ENCODE assay signal across 8 cellular contexts in genomic region chr15:80567721-80568157, GRCh38.
DNase-seq lines count a peak whose midpoint lies in the region; ATAC-seq and TF ChIP-seq lines count a peak whose summit lies in the region.

No MANE protein-coding gene starts in this region.

- H3K4me1 ChIP-seq in stomach: peaks cover 0 to 8% (median 0%) of the 10 kb centered on the region in 4 donors

- TF ChIP-seq POLR2A in stomach (IDR thresholded peaks at IDR 0.05): no peak

- no peaks in the 10 kb centered on the region for H3K9me3 Mint-ChIP-seq in HFFc6

- H3K9me3 ChIP-seq in stomach: no peaks in the 10 kb centered on the region

- H3K4me1 Mint-ChIP-seq in HFFc6 (ENCODE audit: low read depth): peaks cover 33% of the 10 kb centered on the region

- no peaks in the 10 kb centered on the region for H3K27me3 Mint-ChIP-seq in HFFc6 (ENCODE audit: insufficient read depth)

- H3K4me3 Mint-ChIP-seq in HFFc6: peak overlapping the region; percentile 14; the same call in 1 of the 2 replicates

- peaks cover 0 to 24% (median 11%) of the 10 kb centered on the region in 4 donors for H3K36me3 ChIP-seq in stomach

- H3K27me3 ChIP-seq in stomach: no peaks in the 10 kb centered on the region

- H3K27ac ChIP-seq in caudate nucleus (ENCODE audit: low read depth, low read length) (peak overlapping the region; percentile 49), stomach (no peak overlapping the region)

- TF ChIP-seq EP300 in stomach (IDR thresholded peaks at IDR 0.05): no peak

- peak; percentile 79 for DNase-seq in DMS114 treated with DMSO at 0.1 percent for 48 hours (lab: John Stamatoyannopoulos, UW; ENCODE audit: unreplicated experiment)
- DNase-seq in HFFc6: peak; percentile 83
- peak; percentile 71 for DNase-seq in OCI-M1 (lab: John Stamatoyannopoulos, UW)
- DNase-seq in caudate nucleus (lab: John Stamatoyannopoulos, UW): peak in 45 of 61 donors; percentile 8 to 89 (median 47)
- DNase-seq in islet precursor cell: peak; percentile 92
- DNase-seq in stomach: peak; percentile 49

- TF ChIP-seq CTCF in HFFc6 (IDR thresholded peaks at IDR 0.05) (peak; percentile 92), stomach (IDR thresholded peaks at IDR 0.05) (peak in 5 of 7 experiments; percentile 20 to 73 (median 57))

- WGBS in stomach, 5 donors: 4 to 8% (median 5%) methylated on average over 5 of the region's 5 CpGs

- ATAC-seq in HG03342 (IDR thresholded peaks at IDR 0.05; ENCODE audit: unreplicated experiment): no peak
- no peak for ATAC-seq in HG02884 (IDR thresholded peaks at IDR 0.05; ENCODE audit: unreplicated experiment)

- peak overlapping the region; percentile 55 for H3K27ac Mint-ChIP-seq in HFFc6

- intact Hi-C loops in stomach (cut with DNase I; ENCODE audit: low total_unique reads): loop anchor here (5.0 kb wide), 1 partner anchor 210 kb away; the partner anchor contains the start of gene CEMIP

- H3K4me3 ChIP-seq in stomach: no peak overlapping the region

- peaks cover 5% of the 10 kb centered on the region; the same call in 1 of the 2 replicates for H3K36me3 Mint-ChIP-seq in HFFc6 (ENCODE audit: low read depth)
